Comparison of ENCODE assay signal across 19 cellular contexts in the genomic region with DNA sequence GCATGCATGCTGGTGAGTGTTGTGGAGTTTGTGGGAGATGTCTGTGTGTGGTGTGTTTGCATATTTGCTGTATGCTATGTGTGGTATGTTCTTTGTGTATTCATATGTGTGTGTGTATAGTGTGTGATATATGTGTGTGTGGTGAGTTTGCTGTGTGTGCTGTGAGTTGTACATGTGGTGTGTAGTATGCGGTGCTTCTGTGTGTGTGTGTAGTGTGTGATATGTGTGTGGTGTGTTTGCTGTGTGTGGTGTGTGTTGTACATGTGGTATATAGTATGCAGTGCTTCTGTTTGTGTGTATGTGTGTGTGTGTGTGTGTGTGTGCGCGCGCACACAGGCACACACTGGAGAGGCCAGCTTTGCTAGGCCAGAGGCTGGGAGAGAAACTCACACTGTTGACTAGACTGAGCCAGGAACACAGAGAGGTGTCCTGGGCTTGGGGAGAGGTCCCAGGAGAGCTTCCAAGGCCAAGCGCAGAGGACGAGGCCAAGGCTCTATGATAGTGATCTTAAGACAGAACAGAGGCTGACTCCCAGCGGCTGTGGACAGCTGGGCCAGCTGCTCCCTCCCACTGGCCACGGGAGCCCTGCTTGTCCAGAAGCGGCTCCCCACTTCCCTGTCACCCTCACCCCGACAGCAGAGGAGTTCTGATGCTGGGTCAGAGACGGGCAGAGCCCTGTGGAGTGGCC.
DNase-seq lines count a peak whose midpoint lies in the region; ATAC-seq, FAIRE-seq and TF ChIP-seq lines count a peak whose summit lies in the region.
"Had no signal": no experiment of that assay in that cellular context is flagged by ENCODE, and none has a peak within 500 bp of the region (broad histone marks: within the 10 kb centered on the region; RNA-seq: fewer than 3 reads in every experiment).

No MANE protein-coding gene starts in this region.

- peaks cover 4% of the 10 kb centered on the region for H3K27me3 Mint-ChIP-seq in endodermal cell (ENCODE audit: insufficient read depth)

- peak; percentile 80 for FAIRE-seq in urothelium cell line (lab: Jason Lieb, UNC)
- FAIRE-seq: pancreas had no signal

- no peak overlapping the region for H2AFZ ChIP-seq in osteoblast (ENCODE audit: low read length)

- no peaks in the 10 kb centered on the region for H4K20me1 ChIP-seq in osteoblast (ENCODE audit: insufficient read depth, low read length)

- no peak overlapping the region for H3K9ac ChIP-seq in endodermal cell (ENCODE audit: extremely low read depth, low read length, poor library complexity, severe bottlenecking)

- H3K36me3 Mint-ChIP-seq in endodermal cell (ENCODE audit: low read depth): no peaks in the 10 kb centered on the region
- H3K36me3 Mint-ChIP-seq: activated CD4-positive, alpha-beta memory T cell treated with anti-CD3 and anti-CD28 coated beads for 36 hours; activated naive CD8-positive, alpha-beta T cell had no signal

- H3K9me3 ChIP-seq in endodermal cell (ENCODE audit: control insufficient read depth, low read length) (no peaks in the 10 kb centered on the region), right atrium auricular region (no peaks in the 10 kb centered on the region), sigmoid colon (peaks cover 0 to 4% (median 1%) of the 10 kb centered on the region in 4 donors), osteoblast (ENCODE audit: low read depth, low read length) (no peaks in the 10 kb centered on the region)
- H3K9me3 ChIP-seq: MG63, mucosa of descending colon, pancreas had no signal

- H3K36me3 ChIP-seq in endodermal cell (ENCODE audit: control insufficient read depth, insufficient read depth, low read length) (no peaks in the 10 kb centered on the region), right atrium auricular region (no peaks in the 10 kb centered on the region), sigmoid colon (no peaks in the 10 kb centered on the region), osteoblast (ENCODE audit: insufficient read depth, low read length) (no peaks in the 10 kb centered on the region)
- H3K36me3 ChIP-seq: brain microvascular endothelial cell, MG63, pancreas, WERI-Rb-1 had no signal

- H3K27me3 ChIP-seq in endodermal cell (ENCODE audit: control insufficient read depth, insufficient read depth, low read length, poor library complexity, severe bottlenecking): no peaks in the 10 kb centered on the region
- H3K27me3 ChIP-seq in right atrium auricular region: no peaks in the 10 kb centered on the region
- no peaks in the 10 kb centered on the region for H3K27me3 ChIP-seq in sigmoid colon
- H3K27me3 ChIP-seq in osteoblast (ENCODE audit: insufficient read depth, low read length): peaks cover 7% of the 10 kb centered on the region
- H3K27me3 ChIP-seq: brain microvascular endothelial cell, MG63, pancreas had no signal

- H3K4me3 Mint-ChIP-seq in endodermal cell: no peak overlapping the region
- H3K4me3 Mint-ChIP-seq: activated CD4-positive, alpha-beta memory T cell treated with anti-CD3 and anti-CD28 coated beads for 36 hours; activated naive CD8-positive, alpha-beta T cell; activated T-cell treated with anti-CD3 and anti-CD28 coated beads, Interleukin-2, amount 50 U/mL, for 4 hours; stimulated activated naive B cell treated with anti-CD40 and anti-IgM and Interleukin-4, amounts not matched to agents 10 μg/mL and 1 μg/mL and 100 μg/mL, for 72 hours had no signal

- H3K4me1 Mint-ChIP-seq in endodermal cell: no peaks in the 10 kb centered on the region

- DNase-seq in endodermal cell (no peak), right atrium auricular region (ENCODE audit: low spot score) (no peak), sigmoid colon (peak; percentile 91), urothelium cell line (ENCODE audit: low spot score) (no peak), osteoblast (ENCODE audit: insufficient read length, low spot score, missing footprints) (no peak), hypothalamus (lab: John Stamatoyannopoulos, UW) (no peak)
- DNase-seq: activated CD4-positive, alpha-beta memory T cell treated with anti-CD3 and anti-CD28 coated beads for 36 hours; activated T-cell treated with anti-CD3 and anti-CD28 coated beads, Interleukin-2, amount 50 U/mL, for 4 hours; brain microvascular endothelial cell; hippocampal formation; kidney glomerular epithelial cell; MG63; mucosa of descending colon; NCI-H1694; pancreas; stimulated activated naive B cell treated with anti-CD40 and anti-IgM and Interleukin-4, amounts not matched to agents 10 μg/mL and 1 μg/mL and 100 μg/mL, for 72 hours; WERI-Rb-1 had no signal

- H3K79me2 ChIP-seq in osteoblast (ENCODE audit: insufficient read depth, low read length): no peaks in the 10 kb centered on the region

- intact Hi-C loops in sigmoid colon (cut with DNase I): no loop called here

- TF ChIP-seq CTCF in endodermal cell (conservative IDR thresholded peaks at IDR 0.05): no peak
- TF ChIP-seq CTCF in right atrium auricular region (IDR thresholded peaks at IDR 0.05): no peak
- TF ChIP-seq CTCF in sigmoid colon (IDR thresholded peaks at IDR 0.05): no peak
- no peak for TF ChIP-seq CTCF in osteoblast (IDR thresholded peaks at IDR 0.05; ENCODE audit: extremely low read depth, low read depth, low read length)

- WGBS in endodermal cell (ENCODE audit: insufficient coverage in 1 of 2, insufficient read length in 1 of 2), 2 experiments: 91 to 94% methylated on average over 6 to 11 of the region's 11 CpGs
- WGBS in sigmoid colon, 2 donors: 57 to 76% methylated on average over 11 of the region's 11 CpGs

- H3K4me1 ChIP-seq in endodermal cell (ENCODE audit: control insufficient read depth, insufficient read depth, low read length): no peaks in the 10 kb centered on the region
- H3K4me1 ChIP-seq in right atrium auricular region: peaks cover 0 to 52% of the 10 kb centered on the region in 2 donors
- peaks cover 0 to 7% (median 3%) of the 10 kb centered on the region in 4 donors for H3K4me1 ChIP-seq in sigmoid colon
- H3K4me1 ChIP-seq in osteoblast (ENCODE audit: insufficient read depth, low read length): peaks cover 16% of the 10 kb centered on the region
- H3K4me1 ChIP-seq: pancreas had no signal

- no peak for TF ChIP-seq POLR2A in sigmoid colon (IDR thresholded peaks at IDR 0.05)

- TF ChIP-seq EP300 in sigmoid colon (IDR thresholded peaks at IDR 0.05): no peak

- no peak for ATAC-seq in HG03280 (IDR thresholded peaks at IDR 0.05; ENCODE audit: unreplicated experiment)
- ATAC-seq: activated T-cell treated with anti-CD3 and anti-CD28 coated beads, Interleukin-2, amount 50 U/mL, for 4 hours; mucosa of descending colon; stimulated activated naive B cell treated with anti-CD40 and anti-IgM and Interleukin-4, amounts not matched to agents 10 μg/mL and 1 μg/mL and 100 μg/mL, for 72 hours had no signal

- peak overlapping the region; percentile 17 for H3K27ac ChIP-seq in endodermal cell (ENCODE audit: low read depth, low read length)
- peak overlapping the region; percentile 79 to 84 for H3K27ac ChIP-seq in right atrium auricular region
- H3K27ac ChIP-seq in sigmoid colon: peak overlapping the region; percentile 39 to 62 (median 51)
- no peak overlapping the region for H3K27ac ChIP-seq in osteoblast (ENCODE audit: low read depth, low read length)
- H3K27ac ChIP-seq: brain microvascular endothelial cell, pancreas, WERI-Rb-1 had no signal

- no peak overlapping the region for H3K4me3 ChIP-seq in endodermal cell (ENCODE audit: low read length)
- no peak overlapping the region for H3K4me3 ChIP-seq in right atrium auricular region
- H3K4me3 ChIP-seq in sigmoid colon: no peak overlapping the region
- no peak overlapping the region for H3K4me3 ChIP-seq in osteoblast (ENCODE audit: insufficient read depth, low read length)
- H3K4me3 ChIP-seq: MG63, mucosa of descending colon, pancreas had no signal

- no peak overlapping the region for H3K4me2 ChIP-seq in osteoblast (ENCODE audit: insufficient read depth, low read length)

- no peak overlapping the region for H3K27ac Mint-ChIP-seq in endodermal cell
- H3K27ac Mint-ChIP-seq: activated CD4-positive, alpha-beta memory T cell treated with anti-CD3 and anti-CD28 coated beads for 36 hours; activated naive CD8-positive, alpha-beta T cell; stimulated activated naive B cell treated with anti-CD40 and anti-IgM and Interleukin-4, amounts not matched to agents 10 μg/mL and 1 μg/mL and 100 μg/mL, for 72 hours had no signal

- no peaks in the 10 kb centered on the region for H3K9me3 Mint-ChIP-seq in endodermal cell
- H3K9me3 Mint-ChIP-seq: activated CD4-positive, alpha-beta memory T cell treated with anti-CD3 and anti-CD28 coated beads for 36 hours; activated T-cell treated with anti-CD3 and anti-CD28 coated beads, Interleukin-2, amount 50 U/mL, for 4 hours had no signal
